In the genomic region with DNA sequence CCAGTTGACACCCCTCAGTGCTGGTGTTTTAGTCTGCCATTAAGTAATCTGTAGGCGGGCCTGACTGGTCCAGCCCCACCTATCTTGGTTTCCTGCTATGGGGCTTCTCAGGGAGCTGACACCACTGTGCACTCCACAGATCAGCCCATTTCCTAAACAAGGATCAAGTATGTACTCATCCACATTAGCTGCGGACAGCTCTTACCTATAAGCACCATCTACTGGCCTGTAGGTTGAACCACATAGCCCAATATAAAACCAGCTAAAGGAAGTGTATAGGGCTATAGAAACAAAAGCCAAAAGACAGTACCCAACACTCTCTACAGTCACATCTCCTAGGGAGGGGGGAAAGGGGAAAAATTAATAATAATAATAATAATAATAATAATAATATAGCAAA, we compare ENCODE assay signal across 27 cellular contexts.
"Had no signal": no experiment of that assay in that cellular context is flagged by ENCODE, and none has a peak within 500 bp of the region (broad histone marks: within the 10 kb centered on the region; RNA-seq: fewer than 3 reads in every experiment).

No MANE protein-coding gene starts in this region.

- H3K27ac Mint-ChIP-seq: activated CD8-positive, alpha-beta T cell treated with anti-CD3 and anti-CD28 coated beads, Interleukin-2, amount 10 ng/mL, durations not matched to agents 7 days and 5 days; activated naive CD4-positive, alpha-beta T cell treated with anti-CD3 and anti-CD28 coated beads, Interleukin-2, amount 50 U/mL, for 72 hours; activated naive CD8-positive, alpha-beta T cell treated with anti-CD3 and anti-CD28 coated beads, Interleukin-2, amount 50 U/mL, for 24 hours; T-helper 17 cell; WTC11 had no signal

- H3K4me3 ChIP-seq: ascending aorta, body of pancreas had no signal

- H3K4me3 Mint-ChIP-seq: activated CD8-positive, alpha-beta T cell treated with anti-CD3 and anti-CD28 coated beads, Interleukin-2, amount 10 ng/mL, durations not matched to agents 7 days and 5 days; activated naive CD8-positive, alpha-beta T cell treated with anti-CD3 and anti-CD28 coated beads, Interleukin-2, amount 50 U/mL, for 24 hours; T-helper 17 cell; WTC11 had no signal

- H3K4me1 Mint-ChIP-seq: activated naive CD8-positive, alpha-beta T cell treated with anti-CD3 and anti-CD28 coated beads, Interleukin-2, amount 50 U/mL, for 24 hours; T-helper 17 cell; WTC11 had no signal

- H3K9me3 ChIP-seq: ascending aorta, body of pancreas had no signal

- H3K4me1 ChIP-seq: ascending aorta, body of pancreas had no signal

- H3K9me3 Mint-ChIP-seq: activated naive CD4-positive, alpha-beta T cell treated with anti-CD3 and anti-CD28 coated beads, Interleukin-2, amount 50 U/mL, for 72 hours; activated naive CD8-positive, alpha-beta T cell treated with anti-CD3 and anti-CD28 coated beads, Interleukin-2, amount 50 U/mL, for 24 hours had no signal

- DNase-seq: activated CD4-positive, alpha-beta T cell treated with anti-CD3 and anti-CD28 coated beads for 48 hours; activated CD4-positive, alpha-beta T cell treated with anti-CD3 and anti-CD28 coated beads, Interleukin-2, amount 50 U/mL, for 4 hours; activated CD4-positive, CD25-positive, alpha-beta regulatory T cell treated with anti-CD3 and anti-CD28 coated beads, Interleukin-2, amount 50 U/mL, for 72 hours; activated CD8-positive, alpha-beta memory T cell treated with anti-CD3 and anti-CD28 coated beads, Interleukin-2, amount 50 U/mL, for 48 hours; activated CD8-positive, alpha-beta T cell treated with anti-CD3 and anti-CD28 coated beads, Interleukin-2, amount 10 ng/mL, durations not matched to agents 7 days and 5 days; activated effector memory CD4-positive, alpha-beta T cell treated with Interleukin-2 at 50 U/mL for 16 hours; activated naive CD4-positive, alpha-beta T cell treated with Interleukin-2 at 50 U/mL for 16 hours; activated naive CD8-positive, alpha-beta T cell treated with anti-CD3 and anti-CD28 coated beads, Interleukin-2, amount 50 U/mL, for 24 hours; activated T-cell treated with anti-CD3 and anti-CD28 coated beads, Interleukin-2, amount 50 U/mL, for 1 hour; amniotic stem cell; body of pancreas; central memory CD4-positive, alpha-beta T cell; KG1; NCI-H1048; NCI-H1436; NCI-H187; NCI-H2081; NCI-H2171; NCI-H2227 treated with DMSO at 0.1 percent for 48 hours; NCI-H446 treated with DMSO at 0.1 percent for 48 hours; NCI-H524 treated with DMSO at 0.1 percent for 48 hours; SIG-M5; T-helper 17 cell; T-helper 9 cell had no signal

- H3K27me3 ChIP-seq: ascending aorta, body of pancreas had no signal

- H3K36me3 ChIP-seq: ascending aorta had no signal

- H3K27ac ChIP-seq: ascending aorta, body of pancreas had no signal

- ATAC-seq: activated CD8-positive, alpha-beta T cell treated with anti-CD3 and anti-CD28 coated beads, Interleukin-2, amount 10 ng/mL, durations not matched to agents 7 days and 5 days; activated naive CD4-positive, alpha-beta T cell treated with anti-CD3 and anti-CD28 coated beads, Interleukin-2, amount 50 U/mL, for 72 hours; activated naive CD8-positive, alpha-beta T cell treated with anti-CD3 and anti-CD28 coated beads, Interleukin-2, amount 50 U/mL, for 24 hours; body of pancreas; T-helper 17 cell; WTC11 had no signal

- H3K27me3 Mint-ChIP-seq: activated naive CD8-positive, alpha-beta T cell treated with anti-CD3 and anti-CD28 coated beads, Interleukin-2, amount 50 U/mL, for 24 hours; T-helper 17 cell had no signal

- H3K36me3 Mint-ChIP-seq: activated naive CD4-positive, alpha-beta T cell treated with anti-CD3 and anti-CD28 coated beads, Interleukin-2, amount 50 U/mL, for 72 hours had no signal
